In the genomic region with DNA sequence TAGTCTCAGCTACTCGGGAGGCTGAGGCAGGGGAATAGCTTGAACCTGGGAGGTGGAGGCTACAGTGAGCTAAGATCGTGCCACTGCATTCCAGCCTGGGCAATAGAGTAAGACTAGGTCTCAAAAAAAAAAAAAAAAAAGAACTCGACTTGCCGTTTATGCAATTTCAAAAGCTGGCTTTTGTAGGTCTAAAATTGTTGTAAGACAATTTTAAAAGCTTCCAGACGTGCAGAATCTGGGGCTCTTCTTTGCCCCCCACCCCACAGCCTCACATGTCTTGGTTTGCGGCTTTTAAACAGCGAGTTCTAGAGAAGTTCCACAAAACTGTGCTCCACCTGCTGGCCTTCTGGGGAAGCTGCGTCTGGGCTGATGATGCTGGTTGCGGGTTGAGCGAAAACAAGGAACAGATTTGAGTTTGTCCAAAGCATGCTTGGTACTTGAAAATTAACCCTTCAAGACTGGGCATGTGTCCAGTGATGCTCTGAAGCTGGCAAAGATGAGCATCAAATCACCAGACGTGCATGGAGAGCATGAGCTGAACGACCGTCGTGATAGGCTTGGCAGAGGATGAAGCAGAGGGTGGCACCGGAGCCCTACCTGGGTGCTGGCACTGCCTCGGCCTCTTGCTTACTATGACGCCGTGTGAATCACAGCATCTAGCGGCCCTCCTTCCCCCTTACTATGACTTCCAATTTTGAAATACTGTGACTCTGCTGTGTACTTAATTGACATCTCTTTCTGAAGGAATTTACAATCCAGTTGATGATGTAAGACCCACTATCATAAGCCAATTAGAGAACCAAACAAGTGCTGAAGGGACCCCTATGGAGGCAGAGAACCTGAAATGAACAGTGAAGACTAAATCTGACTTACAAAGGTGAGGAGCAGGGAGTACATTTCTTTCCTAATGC, we compare ENCODE assay signal across 2 cellular contexts.
TF ChIP-seq lines count a peak whose summit lies in the region.

No MANE protein-coding gene starts in this region.

TF ChIP-seq in IMR-90, 13 proteins besides CTCF, POLR2A, EP300 and RAD21:
- TF ChIP-seq, protein P1, sequence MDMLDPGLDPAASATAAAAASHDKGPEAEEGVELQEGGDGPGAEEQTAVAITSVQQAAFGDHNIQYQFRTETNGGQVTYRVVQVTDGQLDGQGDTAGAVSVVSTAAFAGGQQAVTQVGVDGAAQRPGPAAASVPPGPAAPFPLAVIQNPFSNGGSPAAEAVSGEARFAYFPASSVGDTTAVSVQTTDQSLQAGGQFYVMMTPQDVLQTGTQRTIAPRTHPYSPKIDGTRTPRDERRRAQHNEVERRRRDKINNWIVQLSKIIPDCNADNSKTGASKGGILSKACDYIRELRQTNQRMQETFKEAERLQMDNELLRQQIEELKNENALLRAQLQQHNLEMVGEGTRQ (IDR thresholded peaks at IDR 0.05; ENCODE audit: low read depth, low read length) = no peak
- TF ChIP-seq MXI1 (IDR thresholded peaks at IDR 0.05; ENCODE audit: borderline replicate concordance, low read depth, low read length) (no peak), FOS (IDR thresholded peaks at IDR 0.05; ENCODE audit: low read depth, low read length) (no peak), CEBPB (IDR thresholded peaks at IDR 0.05; ENCODE audit: low read depth, low read length) (0 out of 2 replicates have a peak, but pooled peaks have one; percentile 7), SMC3 (IDR thresholded peaks at IDR 0.05; ENCODE audit: low read depth, low read length) (peak; percentile 48)
- TF ChIP-seq, protein P2, sequence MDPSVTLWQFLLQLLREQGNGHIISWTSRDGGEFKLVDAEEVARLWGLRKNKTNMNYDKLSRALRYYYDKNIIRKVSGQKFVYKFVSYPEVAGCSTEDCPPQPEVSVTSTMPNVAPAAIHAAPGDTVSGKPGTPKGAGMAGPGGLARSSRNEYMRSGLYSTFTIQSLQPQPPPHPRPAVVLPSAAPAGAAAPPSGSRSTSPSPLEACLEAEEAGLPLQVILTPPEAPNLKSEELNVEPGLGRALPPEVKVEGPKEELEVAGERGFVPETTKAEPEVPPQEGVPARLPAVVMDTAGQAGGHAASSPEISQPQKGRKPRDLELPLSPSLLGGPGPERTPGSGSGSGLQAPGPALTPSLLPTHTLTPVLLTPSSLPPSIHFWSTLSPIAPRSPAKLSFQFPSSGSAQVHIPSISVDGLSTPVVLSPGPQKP (IDR thresholded peaks at IDR 0.05; ENCODE audit: borderline replicate concordance, low read depth, low read length) = no peak

TF ChIP-seq in GM12878, 131 proteins besides CTCF, POLR2A, EP300 and RAD21:
- TF ChIP-seq ZNF384 (IDR thresholded peaks at IDR 0.05; ENCODE audit: borderline replicate concordance, low read depth, low read length) (0 out of 2 replicates have a peak, but pooled peaks have one; percentile 10), FOXM1 (IDR thresholded peaks at IDR 0.05; ENCODE audit: low read depth, low read length) (no peak), SMAD1 (IDR thresholded peaks at IDR 0.05; ENCODE audit: low read depth, partially characterized antibody) (no peak), SP1 (IDR thresholded peaks at IDR 0.05; ENCODE audit: low read depth, low read length) (no peak), CREB1 (IDR thresholded peaks at IDR 0.05; ENCODE audit: low read depth) (0 out of 2 replicates have a peak, but pooled peaks have one; percentile 32), NR2C1 (IDR thresholded peaks at IDR 0.05) (no peak), SMC3 (IDR thresholded peaks at IDR 0.05; ENCODE audit: borderline replicate concordance, low read length) (peak; percentile 56; the same call in 1 of the 2 replicates), IRF4 (IDR thresholded peaks at IDR 0.05; ENCODE audit: low read depth, low read length) (0 out of 2 replicates have a peak, but pooled peaks have one; percentile 9), CREM (IDR thresholded peaks at IDR 0.05; ENCODE audit: low read depth) (peak; percentile 47; the same call in 1 of the 2 replicates), MEF2B (IDR thresholded peaks at IDR 0.05; ENCODE audit: partially characterized antibody, poor library complexity, severe bottlenecking) (no peak), YY1 (IDR thresholded peaks at IDR 0.05; ENCODE audit: low read depth, low read length) (0 out of 2 replicates have a peak, but pooled peaks have one; percentile 63), SPI1 (IDR thresholded peaks at IDR 0.05; ENCODE audit: borderline replicate concordance, insufficient read depth, low read depth, low read length) (peak; percentile 20; the same call in 1 of the 2 replicates), RUNX3 (IDR thresholded peaks at IDR 0.05; ENCODE audit: low read length) (peak; percentile 84), SMARCA5 (IDR thresholded peaks at IDR 0.05) (0 out of 2 replicates have a peak, but pooled peaks have one; percentile 10)
- TF ChIP-seq, protein P3, sequence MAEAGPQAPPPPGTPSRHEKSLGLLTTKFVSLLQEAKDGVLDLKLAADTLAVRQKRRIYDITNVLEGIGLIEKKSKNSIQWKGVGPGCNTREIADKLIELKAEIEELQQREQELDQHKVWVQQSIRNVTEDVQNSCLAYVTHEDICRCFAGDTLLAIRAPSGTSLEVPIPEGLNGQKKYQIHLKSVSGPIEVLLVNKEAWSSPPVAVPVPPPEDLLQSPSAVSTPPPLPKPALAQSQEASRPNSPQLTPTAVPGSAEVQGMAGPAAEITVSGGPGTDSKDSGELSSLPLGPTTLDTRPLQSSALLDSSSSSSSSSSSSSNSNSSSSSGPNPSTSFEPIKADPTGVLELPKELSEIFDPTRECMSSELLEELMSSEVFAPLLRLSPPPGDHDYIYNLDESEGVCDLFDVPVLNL (IDR thresholded peaks at IDR 0.05; ENCODE audit: low read depth, low read length) = no peak
- TF ChIP-seq, protein P4, sequence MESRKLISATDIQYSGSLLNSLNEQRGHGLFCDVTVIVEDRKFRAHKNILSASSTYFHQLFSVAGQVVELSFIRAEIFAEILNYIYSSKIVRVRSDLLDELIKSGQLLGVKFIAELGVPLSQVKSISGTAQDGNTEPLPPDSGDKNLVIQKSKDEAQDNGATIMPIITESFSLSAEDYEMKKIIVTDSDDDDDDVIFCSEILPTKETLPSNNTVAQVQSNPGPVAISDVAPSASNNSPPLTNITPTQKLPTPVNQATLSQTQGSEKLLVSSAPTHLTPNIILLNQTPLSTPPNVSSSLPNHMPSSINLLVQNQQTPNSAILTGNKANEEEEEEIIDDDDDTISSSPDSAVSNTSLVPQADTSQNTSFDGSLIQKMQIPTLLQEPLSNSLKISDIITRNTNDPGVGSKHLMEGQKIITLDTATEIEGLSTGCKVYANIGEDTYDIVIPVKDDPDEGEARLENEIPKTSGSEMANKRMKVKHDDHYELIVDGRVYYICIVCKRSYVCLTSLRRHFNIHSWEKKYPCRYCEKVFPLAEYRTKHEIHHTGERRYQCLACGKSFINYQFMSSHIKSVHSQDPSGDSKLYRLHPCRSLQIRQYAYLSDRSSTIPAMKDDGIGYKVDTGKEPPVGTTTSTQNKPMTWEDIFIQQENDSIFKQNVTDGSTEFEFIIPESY (IDR thresholded peaks at IDR 0.05) = peak; percentile 74; the same call in 1 of the 2 replicates
- TF ChIP-seq, protein P5, sequence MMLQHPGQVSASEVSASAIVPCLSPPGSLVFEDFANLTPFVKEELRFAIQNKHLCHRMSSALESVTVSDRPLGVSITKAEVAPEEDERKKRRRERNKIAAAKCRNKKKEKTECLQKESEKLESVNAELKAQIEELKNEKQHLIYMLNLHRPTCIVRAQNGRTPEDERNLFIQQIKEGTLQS (IDR thresholded peaks at IDR 0.05; ENCODE audit: borderline replicate concordance, extremely low read depth, low read depth, low read length) = peak; percentile 29; the same call in 1 of the 2 replicates
- TF ChIP-seq, protein P6, sequence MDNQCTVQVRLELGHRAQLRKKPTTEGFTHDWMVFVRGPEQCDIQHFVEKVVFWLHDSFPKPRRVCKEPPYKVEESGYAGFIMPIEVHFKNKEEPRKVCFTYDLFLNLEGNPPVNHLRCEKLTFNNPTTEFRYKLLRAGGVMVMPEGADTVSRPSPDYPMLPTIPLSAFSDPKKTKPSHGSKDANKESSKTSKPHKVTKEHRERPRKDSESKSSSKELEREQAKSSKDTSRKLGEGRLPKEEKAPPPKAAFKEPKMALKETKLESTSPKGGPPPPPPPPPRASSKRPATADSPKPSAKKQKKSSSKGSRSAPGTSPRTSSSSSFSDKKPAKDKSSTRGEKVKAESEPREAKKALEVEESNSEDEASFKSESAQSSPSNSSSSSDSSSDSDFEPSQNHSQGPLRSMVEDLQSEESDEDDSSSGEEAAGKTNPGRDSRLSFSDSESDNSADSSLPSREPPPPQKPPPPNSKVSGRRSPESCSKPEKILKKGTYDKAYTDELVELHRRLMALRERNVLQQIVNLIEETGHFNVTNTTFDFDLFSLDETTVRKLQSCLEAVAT (IDR thresholded peaks at IDR 0.05) = 0 out of 2 replicates have a peak, but pooled peaks have one; percentile 64
